8 cellular contexts compared by ENCODE assay signal in genomic region chr5:175507671-175508070, GRCh38. TPM values are rescaled to one million over a fixed set of nuclear protein-coding genes. Genes with fewer than 3 reads are reported as not detected.
DNase-seq lines count a peak whose midpoint lies in the region; ATAC-seq and TF ChIP-seq lines count a peak whose summit lies in the region.
"Not testable (repeated sequence)": the region's sequence is repeated elsewhere in the genome, so short reads cannot be mapped to it uniquely, and the experiment has no call there.

No MANE protein-coding gene starts in this region.

- H3K9me3 Mint-ChIP-seq in activated CD8-positive, alpha-beta T cell treated with anti-CD3 and anti-CD28 coated beads for 36 hours; activated T-cell treated with anti-CD3 and anti-CD28 coated beads, Interleukin-2, amount 50 U/mL, for 72 hours; activated naive CD4-positive, alpha-beta T cell treated with anti-CD3 and anti-CD28 coated beads, Interleukin-2, amount 50 U/mL, for 24 hours; mesothelial cell of epicardium; stimulated activated naive CD8-positive, alpha-beta T cell treated with anti-CD3 and anti-CD28 coated beads, Interleukin-15, amount 100 ng/mL, for 72 hours: not testable (repeated sequence)

- peaks cover 86% of the 10 kb centered on the region for H3K36me3 ChIP-seq in OCI-LY1 (ENCODE audit: insufficient read depth, low read length)

- intact Hi-C loops in activated CD8-positive, alpha-beta T cell treated with anti-CD3 and anti-CD28 coated beads for 36 hours (cut with micrococcal nuclease) = not testable (repeated sequence)

- TF ChIP-seq CTCF in OCI-LY1 (IDR thresholded peaks at IDR 0.05; ENCODE audit: low read length); activated CD8-positive, alpha-beta T cell treated with anti-CD3 and anti-CD28 coated beads for 36 hours (IDR thresholded peaks at IDR 0.05); mesothelial cell of epicardium (IDR thresholded peaks at IDR 0.05; ENCODE audit: unreplicated experiment): not testable (repeated sequence)

- peaks cover 10% of the 10 kb centered on the region for H3K4me1 ChIP-seq in OCI-LY1 (ENCODE audit: insufficient read depth, low read length, severe bottlenecking)

- not testable (repeated sequence) for H3K79me2 ChIP-seq in OCI-LY1 (ENCODE audit: insufficient read depth, low read length)

- H3K4me3 Mint-ChIP-seq in activated CD8-positive, alpha-beta T cell treated with anti-CD3 and anti-CD28 coated beads for 36 hours; mesothelial cell of epicardium; stimulated activated naive CD8-positive, alpha-beta T cell treated with anti-CD3 and anti-CD28 coated beads, Interleukin-15, amount 100 ng/mL, for 72 hours: not testable (repeated sequence)
- H3K4me3 Mint-ChIP-seq in activated T-cell treated with anti-CD3 and anti-CD28 coated beads, Interleukin-2, amount 50 U/mL, for 72 hours = peak overlapping the region; percentile 42 to 49
- peak overlapping the region; percentile 15 for H3K4me3 Mint-ChIP-seq in activated naive CD4-positive, alpha-beta T cell treated with anti-CD3 and anti-CD28 coated beads, Interleukin-2, amount 50 U/mL, for 24 hours

- CTCF ChIA-PET in activated CD8-positive, alpha-beta T cell treated with anti-CD3 and anti-CD28 coated beads for 36 hours (lab: Charles Lee) = interaction anchor here (1.5 to 2.7 kb wide), 2 partner anchors 11 to 43 kb away, joined by 3 to 8 read pairs; no protein-coding TSS in a partner anchor

- DNase-seq in activated CD4-positive, alpha-beta T cell treated with anti-CD3 and anti-CD28 coated beads for 1 hour = peak; percentile 27
- DNase-seq in activated CD8-positive, alpha-beta T cell treated with anti-CD3 and anti-CD28 coated beads for 36 hours = peak; percentile 76
- DNase-seq in activated T-cell treated with anti-CD3 and anti-CD28 coated beads, Interleukin-2, amount 50 U/mL, for 72 hours = peak; percentile 37 to 53
- not testable (repeated sequence) for DNase-seq in mesothelial cell of epicardium (ENCODE audit: low spot score in 2 of 2, unreplicated experiment in 2 of 2)
- DNase-seq in stimulated activated CD8-positive, alpha-beta memory T cell treated with anti-CD3 and anti-CD28 coated beads, Interleukin-12 subunit alpha, Interleukin-12 subunit beta, amount 100 ng/mL, for 1 hour (ENCODE audit: low read depth) = peak; percentile 16
- peak in 1 of 2 donors; percentile 57 for DNase-seq in stimulated activated naive CD8-positive, alpha-beta T cell treated with anti-CD3 and anti-CD28 coated beads, Interleukin-15, amount 100 ng/mL, for 72 hours

- not testable (repeated sequence) for H3K9me3 ChIP-seq in OCI-LY1 (ENCODE audit: low read length)

- H3K27me3 ChIP-seq in OCI-LY1 (ENCODE audit: insufficient read depth, low read length) = not testable (repeated sequence)

- H4K20me1 ChIP-seq in OCI-LY1 (ENCODE audit: insufficient read depth, low read length) = not testable (repeated sequence)

- H3K9ac ChIP-seq in OCI-LY1 (ENCODE audit: low read length) = not testable (repeated sequence)

- H3K4me1 Mint-ChIP-seq in activated CD8-positive, alpha-beta T cell treated with anti-CD3 and anti-CD28 coated beads for 36 hours (ENCODE audit: low read depth) = peaks cover 58% of the 10 kb centered on the region
- H3K4me1 Mint-ChIP-seq in activated T-cell treated with anti-CD3 and anti-CD28 coated beads, Interleukin-2, amount 50 U/mL, for 72 hours (ENCODE audit: low read depth) = peaks cover 62% of the 10 kb centered on the region
- H3K4me1 Mint-ChIP-seq in activated naive CD4-positive, alpha-beta T cell treated with anti-CD3 and anti-CD28 coated beads, Interleukin-2, amount 50 U/mL, for 24 hours = peaks cover 41% of the 10 kb centered on the region
- H3K4me1 Mint-ChIP-seq in mesothelial cell of epicardium = not testable (repeated sequence)
- peaks cover 64% of the 10 kb centered on the region for H3K4me1 Mint-ChIP-seq in stimulated activated naive CD8-positive, alpha-beta T cell treated with anti-CD3 and anti-CD28 coated beads, Interleukin-15, amount 100 ng/mL, for 72 hours

- not testable (repeated sequence) for H3K27me3 Mint-ChIP-seq in activated CD8-positive, alpha-beta T cell treated with anti-CD3 and anti-CD28 coated beads for 36 hours; activated T-cell treated with anti-CD3 and anti-CD28 coated beads, Interleukin-2, amount 50 U/mL, for 72 hours (ENCODE audit: low read depth); activated naive CD4-positive, alpha-beta T cell treated with anti-CD3 and anti-CD28 coated beads, Interleukin-2, amount 50 U/mL, for 24 hours; mesothelial cell of epicardium (ENCODE audit: low read depth); stimulated activated naive CD8-positive, alpha-beta T cell treated with anti-CD3 and anti-CD28 coated beads, Interleukin-15, amount 100 ng/mL, for 72 hours

- ATAC-seq in activated CD8-positive, alpha-beta T cell treated with anti-CD3 and anti-CD28 coated beads for 36 hours = peak; percentile 95
- peak; percentile 92 to 95 for ATAC-seq in activated T-cell treated with anti-CD3 and anti-CD28 coated beads, Interleukin-2, amount 50 U/mL, for 72 hours (replicated peaks in 1 of 2)
- ATAC-seq in stimulated activated naive CD8-positive, alpha-beta T cell treated with anti-CD3 and anti-CD28 coated beads, Interleukin-15, amount 100 ng/mL, for 72 hours = peak; percentile 96

- H3F3A ChIP-seq in OCI-LY1 (ENCODE audit: insufficient read depth, low read length) = not testable (repeated sequence)

- H3K4me3 ChIP-seq in OCI-LY1 (ENCODE audit: low read depth, low read length, poor library complexity, severe bottlenecking) = not testable (repeated sequence)

- H3K9me2 ChIP-seq in OCI-LY1 (ENCODE audit: low read depth, low read length) = not testable (repeated sequence)

- peak overlapping the region; percentile 69 for H3K27ac Mint-ChIP-seq in activated CD8-positive, alpha-beta T cell treated with anti-CD3 and anti-CD28 coated beads for 36 hours
- not testable (repeated sequence) for H3K27ac Mint-ChIP-seq in activated T-cell treated with anti-CD3 and anti-CD28 coated beads, Interleukin-2, amount 50 U/mL, for 72 hours
- H3K27ac Mint-ChIP-seq in activated naive CD4-positive, alpha-beta T cell treated with anti-CD3 and anti-CD28 coated beads, Interleukin-2, amount 50 U/mL, for 24 hours = peak overlapping the region; percentile 82
- H3K27ac Mint-ChIP-seq in mesothelial cell of epicardium = peak overlapping the region; percentile 47
- peak overlapping the region in 1 of 2 donors; percentile 76 for H3K27ac Mint-ChIP-seq in stimulated activated naive CD8-positive, alpha-beta T cell treated with anti-CD3 and anti-CD28 coated beads, Interleukin-15, amount 100 ng/mL, for 72 hours

- POLR2A ChIA-PET in activated CD8-positive, alpha-beta T cell treated with anti-CD3 and anti-CD28 coated beads for 36 hours (lab: Charles Lee) = interaction anchor here (2.2 to 2.3 kb wide), 2 partner anchors 10 to 14 kb away, joined by 6 to 8 read pairs; no protein-coding TSS in a partner anchor

- H2AFZ ChIP-seq in OCI-LY1 (ENCODE audit: low read length) = not testable (repeated sequence)

- not testable (repeated sequence) for H3K4me2 ChIP-seq in OCI-LY1 (ENCODE audit: low read length)

- H3K27ac ChIP-seq in OCI-LY1 (ENCODE audit: low read depth, low read length, poor library complexity, severe bottlenecking) = peak overlapping the region; percentile 26

- peaks cover 81% of the 10 kb centered on the region for H3K36me3 Mint-ChIP-seq in activated CD8-positive, alpha-beta T cell treated with anti-CD3 and anti-CD28 coated beads for 36 hours (ENCODE audit: low read depth)
- peaks cover 12 to 40% of the 10 kb centered on the region in 2 donors for H3K36me3 Mint-ChIP-seq in activated T-cell treated with anti-CD3 and anti-CD28 coated beads, Interleukin-2, amount 50 U/mL, for 72 hours (ENCODE audit: insufficient read depth in 2 of 2)
- H3K36me3 Mint-ChIP-seq in activated naive CD4-positive, alpha-beta T cell treated with anti-CD3 and anti-CD28 coated beads, Interleukin-2, amount 50 U/mL, for 24 hours = peaks cover 39% of the 10 kb centered on the region
- peaks cover 49% of the 10 kb centered on the region for H3K36me3 Mint-ChIP-seq in mesothelial cell of epicardium

RNA-seq across cellular contexts. Expression of gene SFXN1, which starts 29.3 kb away (rescaled TPM):
- 100 to 1,000 TPM; 476 to 491 TPM for total RNA-seq in activated CD8-positive, alpha-beta T cell treated with anti-CD3 and anti-CD28 coated beads for 36 hours
- 100 to 1,000 TPM; 150 to 151 TPM for total RNA-seq in activated T-cell treated with anti-CD3 and anti-CD28 coated beads, Interleukin-2, amount 50 U/mL, for 72 hours
- total RNA-seq in mesothelial cell of epicardium = 82.1 to 94.3 TPM (median 87.4 TPM) in 3 replicates
